8 cellular contexts compared by ENCODE assay signal in the genomic region with DNA sequence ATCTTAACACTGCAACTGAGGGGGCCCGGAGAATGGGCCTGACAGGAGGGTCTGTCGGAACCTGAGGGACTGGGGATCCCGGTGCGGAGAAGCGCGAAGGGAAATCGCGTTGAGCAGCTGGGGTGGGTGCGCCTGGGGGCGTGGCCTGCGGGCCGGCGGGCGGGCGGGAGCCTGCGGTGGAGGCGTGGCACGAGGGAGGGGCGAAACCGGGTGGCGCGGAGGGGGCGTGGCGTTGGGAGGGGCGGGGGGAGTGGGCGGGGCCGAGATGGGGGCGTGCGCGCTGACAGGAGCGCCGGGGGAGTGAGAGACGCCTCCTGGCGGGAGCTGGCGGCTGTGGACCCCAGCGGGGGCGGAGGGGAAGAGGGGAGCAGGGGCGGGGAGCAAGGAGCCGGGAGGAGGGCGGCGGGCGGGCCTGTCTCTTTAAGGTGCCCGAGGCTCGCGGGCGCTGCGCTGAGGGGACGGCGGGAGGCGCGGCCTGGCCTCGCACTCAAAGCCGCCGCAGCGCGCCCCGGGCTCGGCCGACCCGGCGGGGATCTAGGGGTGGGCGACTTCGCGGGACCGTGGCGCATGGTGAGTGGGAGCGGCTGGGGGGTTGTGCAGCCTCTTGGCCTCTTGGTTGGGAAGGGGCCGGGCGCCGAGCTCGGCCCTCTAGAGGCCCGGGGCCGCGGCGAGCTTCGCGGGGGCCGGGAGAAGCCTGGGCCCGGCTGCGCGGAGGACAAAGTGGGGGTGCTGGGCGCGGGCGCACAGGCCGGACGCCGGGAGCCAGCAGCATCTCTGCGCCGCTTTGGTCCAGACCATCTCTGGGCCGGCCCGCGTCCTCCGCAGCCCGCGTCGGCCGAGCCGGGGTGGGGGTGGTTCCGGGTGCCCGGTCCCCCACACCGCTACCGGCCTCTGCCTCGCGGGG. TPM values are rescaled to one million over a fixed set of nuclear protein-coding genes. Genes with fewer than 3 reads are reported as not detected.
DNase-seq lines count a peak whose midpoint lies in the region; ATAC-seq and TF ChIP-seq lines count a peak whose summit lies in the region.

A gene (plus strand): TSS at position 423 of the 904 bp plus-strand sequence. CDS start 2,457 bp downstream, outside the sequence.

- H3K9me3 ChIP-seq in spleen, result no peaks in the 10 kb centered on the region

- H3K4me1 ChIP-seq in spleen, result peaks cover 0 to 38% (median 19%) of the 10 kb centered on the region in 6 donors

- peaks cover 27% of the 10 kb centered on the region for H3K27me3 Mint-ChIP-seq in WTC11 (ENCODE audit: low read depth)
- H3K27me3 Mint-ChIP-seq in immature natural killer cell (ENCODE audit: low read depth in 3 of 3), result peaks cover 3 to 15% (median 8%) of the 10 kb centered on the region in 3 donors

- no peak for TF ChIP-seq POLR2A in spleen (IDR thresholded peaks at IDR 0.05)

- peaks cover 8% of the 10 kb centered on the region; the same call in 1 of the 2 replicates for H3K36me3 Mint-ChIP-seq in WTC11
- peaks cover 3 to 9% (median 8%) of the 10 kb centered on the region in 3 donors for H3K36me3 Mint-ChIP-seq in immature natural killer cell

- WGBS in spleen, 5 donors, result 0 to 1% (median 1%) methylated on average over 21 to 104 of the region's 104 CpGs

- H3K4me3 Mint-ChIP-seq in WTC11, result peak within 1 kb of the TSS; percentile 86
- H3K4me3 Mint-ChIP-seq in immature natural killer cell, result peak within 1 kb of the TSS; percentile 80 to 94 (median 91)

- H3K9me3 Mint-ChIP-seq in WTC11 (no peaks in the 10 kb centered on the region), immature natural killer cell (no peaks in the 10 kb centered on the region)

- H3K27ac ChIP-seq in spleen, result peak within 1 kb of the TSS; percentile 66 to 89 (median 83)

- H3K27me3 ChIP-seq in spleen (replicated peaks in 1 of 7), result peaks cover 0 to 7% (median 0%) of the 10 kb centered on the region in 7 donors

- peak; percentile 67 for ATAC-seq in GM18861 (IDR thresholded peaks at IDR 0.05; ENCODE audit: unreplicated experiment)
- ATAC-seq in HG03097 (IDR thresholded peaks at IDR 0.05; ENCODE audit: low FRiP score, unreplicated experiment), result peak; percentile 70
- ATAC-seq in WTC11, result peak; percentile 92

- TF ChIP-seq CTCF in AG04449 (IDR thresholded peaks at IDR 0.05; ENCODE audit: insufficient read depth, low read length, missing control alignments) (peak; percentile 74), WTC11 (IDR thresholded peaks at IDR 0.05) (0 out of 2 replicates have a peak, but pooled peaks have one; percentile 12), cardiac fibroblast (IDR thresholded peaks at IDR 0.05; ENCODE audit: low read depth, low read length) (peak; percentile 31), spleen (IDR thresholded peaks at IDR 0.05 in 8 of 11, conservative IDR thresholded peaks at IDR 0.05 in 3 of 11) (peak in 10 of 11 experiments; percentile 4 to 82 (median 64))

- peak within 1 kb of the TSS; percentile 94 for H3K27ac Mint-ChIP-seq in WTC11
- peak within 1 kb of the TSS; percentile 31 to 93 (median 83) for H3K27ac Mint-ChIP-seq in immature natural killer cell

- H3K36me3 ChIP-seq in spleen, result peaks cover 0 to 19% (median 0%) of the 10 kb centered on the region in 6 donors

- H3K4me1 Mint-ChIP-seq in WTC11 (peaks cover 10% of the 10 kb centered on the region; the same call in 1 of the 2 replicates), immature natural killer cell (peaks cover 14 to 19% of the 10 kb centered on the region in 2 donors)

- H3K4me3 ChIP-seq in AG04449 (ENCODE audit: low read depth, low read length) (peak within 1 kb of the TSS; percentile 79), cardiac fibroblast (replicated peaks in 1 of 2; ENCODE audit: low read depth in 2 of 2, low read length in 2 of 2) (peak within 1 kb of the TSS; percentile 56 to 73), spleen (peak within 1 kb of the TSS; percentile 66 to 94 (median 84))

- DNase-seq in AG04449 (ENCODE audit: low read depth, low spot score) (peak; percentile 61), NCI-H2196 (lab: John Stamatoyannopoulos, UW; ENCODE audit: unreplicated experiment) (peak; percentile 93), WTC11 (ENCODE audit: low spot score) (peak; percentile 96), cardiac fibroblast (ENCODE audit: low read depth in 2 of 2) (peak; percentile 96 to 98), immature natural killer cell (peak; percentile 89 to 92 (median 92)), spleen (peak; percentile 98)

- CTCF ChIA-PET in AG04449 (lab: Yijun Ruan, JAX), result interaction anchor here (0.9 to 2.4 kb wide), 7 partner anchors 9 to 263 kb away, joined by 3 to 11 read pairs (median 5); no protein-coding TSS in a partner anchor
- CTCF ChIA-PET in WTC11 (lab: Charles Lee), result interaction anchor here (0.6 to 2.0 kb wide), 31 partner anchors 11 to 1569 kb away, joined by 3 to 22 read pairs (median 3); a partner anchor contains a TSS

- POLR2A ChIA-PET in AG04449 (lab: Yijun Ruan, JAX), result interaction anchor here (0.8 to 1.0 kb wide), 3 partner anchors 17 to 194 kb away, joined by 3 to 5 read pairs (median 3); no protein-coding TSS in a partner anchor
- POLR2A ChIA-PET in WTC11 (lab: Charles Lee), result interaction anchor here (0.6 to 1.8 kb wide), 7 partner anchors 13 to 198 kb away, joined by 3 to 10 read pairs (median 5); a partner anchor contains a TSS

- intact Hi-C loops in spleen (cut with DNase I; ENCODE audit: low total_unique reads), result loop anchor here (10.0 kb wide), 2 partner anchors 140 to 260 kb away; a partner anchor contains a TSS

TF ChIP-seq in WTC11, 78 proteins besides CTCF, POLR2A, EP300 and RAD21 (continues in another document):
- TF ChIP-seq, protein P1, sequence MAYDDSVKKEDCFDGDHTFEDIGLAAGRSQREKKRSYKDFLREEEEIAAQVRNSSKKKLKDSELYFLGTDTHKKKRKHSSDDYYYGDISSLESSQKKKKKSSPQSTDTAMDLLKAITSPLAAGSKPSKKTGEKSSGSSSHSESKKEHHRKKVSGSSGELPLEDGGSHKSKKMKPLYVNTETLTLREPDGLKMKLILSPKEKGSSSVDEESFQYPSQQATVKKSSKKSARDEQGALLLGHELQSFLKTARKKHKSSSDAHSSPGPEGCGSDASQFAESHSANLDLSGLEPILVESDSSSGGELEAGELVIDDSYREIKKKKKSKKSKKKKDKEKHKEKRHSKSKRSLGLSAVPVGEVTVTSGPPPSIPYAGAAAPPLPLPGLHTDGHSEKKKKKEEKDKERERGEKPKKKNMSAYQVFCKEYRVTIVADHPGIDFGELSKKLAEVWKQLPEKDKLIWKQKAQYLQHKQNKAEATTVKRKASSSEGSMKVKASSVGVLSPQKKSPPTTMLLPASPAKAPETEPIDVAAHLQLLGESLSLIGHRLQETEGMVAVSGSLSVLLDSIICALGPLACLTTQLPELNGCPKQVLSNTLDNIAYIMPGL (CRISPR knock-in tag; IDR thresholded peaks at IDR 0.05), result peak; percentile 80
- TF ChIP-seq, protein P2, sequence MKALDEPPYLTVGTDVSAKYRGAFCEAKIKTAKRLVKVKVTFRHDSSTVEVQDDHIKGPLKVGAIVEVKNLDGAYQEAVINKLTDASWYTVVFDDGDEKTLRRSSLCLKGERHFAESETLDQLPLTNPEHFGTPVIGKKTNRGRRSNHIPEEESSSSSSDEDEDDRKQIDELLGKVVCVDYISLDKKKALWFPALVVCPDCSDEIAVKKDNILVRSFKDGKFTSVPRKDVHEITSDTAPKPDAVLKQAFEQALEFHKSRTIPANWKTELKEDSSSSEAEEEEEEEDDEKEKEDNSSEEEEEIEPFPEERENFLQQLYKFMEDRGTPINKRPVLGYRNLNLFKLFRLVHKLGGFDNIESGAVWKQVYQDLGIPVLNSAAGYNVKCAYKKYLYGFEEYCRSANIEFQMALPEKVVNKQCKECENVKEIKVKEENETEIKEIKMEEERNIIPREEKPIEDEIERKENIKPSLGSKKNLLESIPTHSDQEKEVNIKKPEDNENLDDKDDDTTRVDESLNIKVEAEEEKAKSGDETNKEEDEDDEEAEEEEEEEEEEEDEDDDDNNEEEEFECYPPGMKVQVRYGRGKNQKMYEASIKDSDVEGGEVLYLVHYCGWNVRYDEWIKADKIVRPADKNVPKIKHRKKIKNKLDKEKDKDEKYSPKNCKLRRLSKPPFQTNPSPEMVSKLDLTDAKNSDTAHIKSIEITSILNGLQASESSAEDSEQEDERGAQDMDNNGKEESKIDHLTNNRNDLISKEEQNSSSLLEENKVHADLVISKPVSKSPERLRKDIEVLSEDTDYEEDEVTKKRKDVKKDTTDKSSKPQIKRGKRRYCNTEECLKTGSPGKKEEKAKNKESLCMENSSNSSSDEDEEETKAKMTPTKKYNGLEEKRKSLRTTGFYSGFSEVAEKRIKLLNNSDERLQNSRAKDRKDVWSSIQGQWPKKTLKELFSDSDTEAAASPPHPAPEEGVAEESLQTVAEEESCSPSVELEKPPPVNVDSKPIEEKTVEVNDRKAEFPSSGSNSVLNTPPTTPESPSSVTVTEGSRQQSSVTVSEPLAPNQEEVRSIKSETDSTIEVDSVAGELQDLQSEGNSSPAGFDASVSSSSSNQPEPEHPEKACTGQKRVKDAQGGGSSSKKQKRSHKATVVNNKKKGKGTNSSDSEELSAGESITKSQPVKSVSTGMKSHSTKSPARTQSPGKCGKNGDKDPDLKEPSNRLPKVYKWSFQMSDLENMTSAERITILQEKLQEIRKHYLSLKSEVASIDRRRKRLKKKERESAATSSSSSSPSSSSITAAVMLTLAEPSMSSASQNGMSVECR (CRISPR knock-in tag; IDR thresholded peaks at IDR 0.05; ENCODE audit: borderline replicate concordance), result 0 out of 2 replicates have a peak, but pooled peaks have one; percentile 24
- TF ChIP-seq FOXJ3 (CRISPR knock-in tag; IDR thresholded peaks at IDR 0.05; ENCODE audit: borderline replicate concordance) (no peak), ZNF423 (CRISPR knock-in tag; IDR thresholded peaks at IDR 0.05) (0 out of 2 replicates have a peak, but pooled peaks have one; percentile 13), MYBL2 (CRISPR knock-in tag; IDR thresholded peaks at IDR 0.05) (0 out of 2 replicates have a peak, but pooled peaks have one; percentile 45), PRRX2 (CRISPR knock-in tag; IDR thresholded peaks at IDR 0.05) (no peak), SP1 (CRISPR knock-in tag; conservative IDR thresholded peaks at IDR 0.05) (peak; percentile 63; the same call in 1 of the 2 replicates)
- TF ChIP-seq, protein P3, sequence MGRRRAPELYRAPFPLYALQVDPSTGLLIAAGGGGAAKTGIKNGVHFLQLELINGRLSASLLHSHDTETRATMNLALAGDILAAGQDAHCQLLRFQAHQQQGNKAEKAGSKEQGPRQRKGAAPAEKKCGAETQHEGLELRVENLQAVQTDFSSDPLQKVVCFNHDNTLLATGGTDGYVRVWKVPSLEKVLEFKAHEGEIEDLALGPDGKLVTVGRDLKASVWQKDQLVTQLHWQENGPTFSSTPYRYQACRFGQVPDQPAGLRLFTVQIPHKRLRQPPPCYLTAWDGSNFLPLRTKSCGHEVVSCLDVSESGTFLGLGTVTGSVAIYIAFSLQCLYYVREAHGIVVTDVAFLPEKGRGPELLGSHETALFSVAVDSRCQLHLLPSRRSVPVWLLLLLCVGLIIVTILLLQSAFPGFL (CRISPR knock-in tag; IDR thresholded peaks at IDR 0.05; ENCODE audit: borderline replicate concordance), result 0 out of 2 replicates have a peak, but pooled peaks have one; percentile 38

RNA-seq across cellular contexts. Expression of the gene that starts here (rescaled TPM):
- 18.2 to 19.3 TPM (median 18.3 TPM) in 3 replicates for total RNA-seq in WTC11 (2021)
- polyA plus RNA-seq in immature natural killer cell, result 1 to 10 TPM; 5.1 to 5.3 (median 5.3) TPM
- total RNA-seq in spleen, result 10 to 100 TPM; 16.1 to 28.5 (median 18.0) TPM
- polyA plus RNA-seq in spleen, result 10 to 100 TPM in 2 of 3 donors, 1 to 10 TPM in 1; 6.2 to 11.1 (median 11.0) TPM

Comparison
In these comparisons a context has a peak if more than half of its experiments do, and no peak if none do; other contexts are left out.
1. Peak in every context shown above with its lines: DNase-seq, ATAC-seq, H3K4me3 ChIP-seq and H3K27ac ChIP-seq.
2. CTCF ChIP-seq: peak in every context shown above with its lines; median percentile 74 in AG04449; 64 in spleen; 31 in cardiac fibroblast; 12 in WTC11.